In the genomic region with DNA sequence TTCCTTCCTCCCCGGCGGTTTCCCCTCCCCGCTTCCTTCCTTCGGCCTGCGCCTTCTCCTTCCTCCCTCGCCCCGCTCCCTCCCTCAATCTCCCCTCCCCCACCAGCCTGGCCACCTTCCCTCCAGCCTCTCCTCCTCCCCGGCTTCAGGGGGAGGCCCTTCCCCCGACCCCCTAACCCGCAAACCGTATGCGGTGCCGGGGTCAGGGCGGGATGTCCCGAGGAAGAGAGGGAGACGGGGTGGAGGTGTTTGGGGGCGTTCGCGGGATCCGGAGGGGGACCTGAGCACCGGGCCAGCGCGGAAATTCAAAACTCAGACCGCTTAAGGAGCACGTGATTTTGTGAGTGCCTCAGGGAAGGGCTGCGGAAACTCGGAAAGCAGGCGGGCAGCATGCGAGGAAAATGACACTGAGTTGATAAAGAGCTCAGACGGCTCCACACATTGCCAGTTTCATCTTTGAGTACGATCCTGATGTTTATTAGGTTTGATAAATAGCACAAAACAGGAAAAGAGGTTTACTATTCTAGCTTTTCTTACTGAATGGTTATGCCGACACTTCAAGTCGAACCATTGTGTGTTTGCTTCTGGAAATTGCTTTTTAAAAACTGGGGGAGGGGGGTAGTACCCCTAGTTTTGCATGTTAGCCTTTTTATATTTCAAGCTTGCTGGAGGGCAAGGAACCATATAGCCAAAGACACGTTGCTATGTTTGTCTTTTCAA, we compare ENCODE assay signal across 1 cellular context.
TF ChIP-seq lines count a peak whose summit lies in the region.

No MANE protein-coding gene starts in this region.

TF ChIP-seq in A549, 52 proteins besides CTCF, POLR2A, EP300 and RAD21 (continued from another document):
- TF ChIP-seq, protein P1, sequence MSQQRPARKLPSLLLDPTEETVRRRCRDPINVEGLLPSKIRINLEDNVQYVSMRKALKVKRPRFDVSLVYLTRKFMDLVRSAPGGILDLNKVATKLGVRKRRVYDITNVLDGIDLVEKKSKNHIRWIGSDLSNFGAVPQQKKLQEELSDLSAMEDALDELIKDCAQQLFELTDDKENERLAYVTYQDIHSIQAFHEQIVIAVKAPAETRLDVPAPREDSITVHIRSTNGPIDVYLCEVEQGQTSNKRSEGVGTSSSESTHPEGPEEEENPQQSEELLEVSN (IDR thresholded peaks at IDR 0.05; ENCODE audit: borderline replicate concordance, low read depth), result peak; percentile 43; the same call in 1 of the 2 replicates
- TF ChIP-seq RARB (CRISPR knock-in tag; IDR thresholded peaks at IDR 0.05), result no peak
- TF ChIP-seq RNF2 (IDR thresholded peaks at IDR 0.05; ENCODE audit: borderline replicate concordance, low read depth), result no peak
- TF ChIP-seq RFX5 (IDR thresholded peaks at IDR 0.05), result no peak
- TF ChIP-seq KDM5A (IDR thresholded peaks at IDR 0.05), result no peak
- TF ChIP-seq, protein P2, sequence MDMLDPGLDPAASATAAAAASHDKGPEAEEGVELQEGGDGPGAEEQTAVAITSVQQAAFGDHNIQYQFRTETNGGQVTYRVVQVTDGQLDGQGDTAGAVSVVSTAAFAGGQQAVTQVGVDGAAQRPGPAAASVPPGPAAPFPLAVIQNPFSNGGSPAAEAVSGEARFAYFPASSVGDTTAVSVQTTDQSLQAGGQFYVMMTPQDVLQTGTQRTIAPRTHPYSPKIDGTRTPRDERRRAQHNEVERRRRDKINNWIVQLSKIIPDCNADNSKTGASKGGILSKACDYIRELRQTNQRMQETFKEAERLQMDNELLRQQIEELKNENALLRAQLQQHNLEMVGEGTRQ (IDR thresholded peaks at IDR 0.05), result peak; percentile 71
- TF ChIP-seq KDM1A (IDR thresholded peaks at IDR 0.05; ENCODE audit: low read depth), result no peak
- TF ChIP-seq, protein P3, sequence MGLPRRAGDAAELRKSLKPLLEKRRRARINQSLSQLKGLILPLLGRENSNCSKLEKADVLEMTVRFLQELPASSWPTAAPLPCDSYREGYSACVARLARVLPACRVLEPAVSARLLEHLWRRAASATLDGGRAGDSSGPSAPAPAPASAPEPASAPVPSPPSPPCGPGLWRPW (IDR thresholded peaks at IDR 0.05), result no peak
- TF ChIP-seq, protein P4, sequence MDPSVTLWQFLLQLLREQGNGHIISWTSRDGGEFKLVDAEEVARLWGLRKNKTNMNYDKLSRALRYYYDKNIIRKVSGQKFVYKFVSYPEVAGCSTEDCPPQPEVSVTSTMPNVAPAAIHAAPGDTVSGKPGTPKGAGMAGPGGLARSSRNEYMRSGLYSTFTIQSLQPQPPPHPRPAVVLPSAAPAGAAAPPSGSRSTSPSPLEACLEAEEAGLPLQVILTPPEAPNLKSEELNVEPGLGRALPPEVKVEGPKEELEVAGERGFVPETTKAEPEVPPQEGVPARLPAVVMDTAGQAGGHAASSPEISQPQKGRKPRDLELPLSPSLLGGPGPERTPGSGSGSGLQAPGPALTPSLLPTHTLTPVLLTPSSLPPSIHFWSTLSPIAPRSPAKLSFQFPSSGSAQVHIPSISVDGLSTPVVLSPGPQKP (IDR thresholded peaks at IDR 0.05; ENCODE audit: low read depth, low read length), result no peak
- no peak for TF ChIP-seq ZSCAN20 (CRISPR knock-in tag; IDR thresholded peaks at IDR 0.05)
